In genomic region chr20:15863735-15864134, GRCh38 we compare ENCODE assay signal across 2 cellular contexts.
A peak's percentile ranks its signal among the peaks of the same experiment; 100 is the strongest.
TF ChIP-seq lines count a peak whose summit lies in the region.

No MANE protein-coding gene starts in this region.

TF ChIP-seq in SK-N-SH treated with all-trans-retinoic acid at 6 μM for 48 hours, 23 proteins besides CTCF, POLR2A, EP300 and RAD21 (continued from another document):
- TF ChIP-seq, protein P1, sequence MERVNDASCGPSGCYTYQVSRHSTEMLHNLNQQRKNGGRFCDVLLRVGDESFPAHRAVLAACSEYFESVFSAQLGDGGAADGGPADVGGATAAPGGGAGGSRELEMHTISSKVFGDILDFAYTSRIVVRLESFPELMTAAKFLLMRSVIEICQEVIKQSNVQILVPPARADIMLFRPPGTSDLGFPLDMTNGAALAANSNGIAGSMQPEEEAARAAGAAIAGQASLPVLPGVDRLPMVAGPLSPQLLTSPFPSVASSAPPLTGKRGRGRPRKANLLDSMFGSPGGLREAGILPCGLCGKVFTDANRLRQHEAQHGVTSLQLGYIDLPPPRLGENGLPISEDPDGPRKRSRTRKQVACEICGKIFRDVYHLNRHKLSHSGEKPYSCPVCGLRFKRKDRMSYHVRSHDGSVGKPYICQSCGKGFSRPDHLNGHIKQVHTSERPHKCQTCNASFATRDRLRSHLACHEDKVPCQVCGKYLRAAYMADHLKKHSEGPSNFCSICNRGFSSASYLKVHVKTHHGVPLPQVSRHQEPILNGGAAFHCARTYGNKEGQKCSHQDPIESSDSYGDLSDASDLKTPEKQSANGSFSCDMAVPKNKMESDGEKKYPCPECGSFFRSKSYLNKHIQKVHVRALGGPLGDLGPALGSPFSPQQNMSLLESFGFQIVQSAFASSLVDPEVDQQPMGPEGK (CRISPR knock-in tag; IDR thresholded peaks at IDR 0.05; ENCODE audit: borderline replicate concordance) = no peak
- no peak for TF ChIP-seq ESRRG (CRISPR knock-in tag; IDR thresholded peaks at IDR 0.05)
- TF ChIP-seq CSRNP3 (CRISPR knock-in tag; IDR thresholded peaks at IDR 0.05) = peak; percentile 29; the same call in 1 of the 2 replicates
- TF ChIP-seq CSDC2 (CRISPR knock-in tag; IDR thresholded peaks at IDR 0.05) = no peak
- no peak for TF ChIP-seq PPARA (CRISPR knock-in tag; IDR thresholded peaks at IDR 0.05; ENCODE audit: borderline replicate concordance)
- TF ChIP-seq, protein P2, sequence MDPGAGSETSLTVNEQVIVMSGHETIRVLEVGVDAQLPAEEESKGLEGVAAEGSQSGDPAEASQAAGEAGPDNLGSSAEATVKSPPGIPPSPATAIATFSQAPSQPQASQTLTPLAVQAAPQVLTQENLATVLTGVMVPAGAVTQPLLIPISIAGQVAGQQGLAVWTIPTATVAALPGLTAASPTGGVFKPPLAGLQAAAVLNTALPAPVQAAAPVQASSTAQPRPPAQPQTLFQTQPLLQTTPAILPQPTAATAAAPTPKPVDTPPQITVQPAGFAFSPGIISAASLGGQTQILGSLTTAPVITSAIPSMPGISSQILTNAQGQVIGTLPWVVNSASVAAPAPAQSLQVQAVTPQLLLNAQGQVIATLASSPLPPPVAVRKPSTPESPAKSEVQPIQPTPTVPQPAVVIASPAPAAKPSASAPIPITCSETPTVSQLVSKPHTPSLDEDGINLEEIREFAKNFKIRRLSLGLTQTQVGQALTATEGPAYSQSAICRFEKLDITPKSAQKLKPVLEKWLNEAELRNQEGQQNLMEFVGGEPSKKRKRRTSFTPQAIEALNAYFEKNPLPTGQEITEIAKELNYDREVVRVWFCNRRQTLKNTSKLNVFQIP (CRISPR knock-in tag; IDR thresholded peaks at IDR 0.05; ENCODE audit: borderline replicate concordance, low read depth) = no peak
- no peak for TF ChIP-seq TCF4 (CRISPR knock-in tag; IDR thresholded peaks at IDR 0.05; ENCODE audit: borderline replicate concordance)
- 0 out of 2 replicates have a peak, but pooled peaks have one; percentile 31 for TF ChIP-seq CREB5 (CRISPR knock-in tag; IDR thresholded peaks at IDR 0.05; ENCODE audit: low read depth)
- TF ChIP-seq GLIS3 (CRISPR knock-in tag; IDR thresholded peaks at IDR 0.05) = 0 out of 2 replicates have a peak, but pooled peaks have one; percentile 57
- no peak for TF ChIP-seq ZNF8 (CRISPR knock-in tag; IDR thresholded peaks at IDR 0.05)
- TF ChIP-seq ZFP30 (CRISPR knock-in tag; IDR thresholded peaks at IDR 0.05) = no peak
- no peak for TF ChIP-seq TOX (CRISPR knock-in tag; IDR thresholded peaks at IDR 0.05; ENCODE audit: borderline replicate concordance)
- TF ChIP-seq ZC3H10 (CRISPR knock-in tag; IDR thresholded peaks at IDR 0.05) = no peak
- no peak for TF ChIP-seq OSR1 (CRISPR knock-in tag; IDR thresholded peaks at IDR 0.05)
- no peak for TF ChIP-seq RARB (CRISPR knock-in tag; IDR thresholded peaks at IDR 0.05)

TF ChIP-seq in SK-N-SH, 30 proteins besides CTCF, POLR2A, EP300 and RAD21 (continued from another document):
- TF ChIP-seq ZBTB33 (IDR thresholded peaks at IDR 0.05; ENCODE audit: borderline replicate concordance, low read depth) (no peak), MXI1 (IDR thresholded peaks at IDR 0.05; ENCODE audit: low read depth, low read length) (no peak), GATA2 (CRISPR knock-in tag; IDR thresholded peaks at IDR 0.05) (no peak)
